12 cellular contexts compared by ENCODE assay signal in the genomic region with DNA sequence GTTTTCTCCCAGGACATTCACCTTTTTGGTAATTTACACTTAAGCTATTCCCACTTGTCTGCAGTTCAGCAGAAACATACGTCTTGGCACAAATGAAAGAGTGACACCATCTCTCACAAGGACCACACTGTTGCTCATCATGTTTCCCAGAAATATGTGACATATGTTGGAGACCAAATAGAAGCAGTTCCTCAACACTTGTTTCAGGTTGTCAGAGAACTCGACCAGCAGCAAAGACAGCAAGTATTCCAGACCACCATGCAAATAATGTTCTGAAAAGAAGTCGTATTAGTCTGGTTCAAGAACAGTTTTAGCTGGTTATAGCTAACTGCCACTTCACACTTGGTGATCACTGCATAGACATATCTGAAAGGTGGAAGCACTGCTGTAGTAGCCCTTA.
DNase-seq lines count a peak whose midpoint lies in the region; ATAC-seq and TF ChIP-seq lines count a peak whose summit lies in the region.
"Had no signal": no experiment of that assay in that cellular context is flagged by ENCODE, and none has a peak within 500 bp of the region (broad histone marks: within the 10 kb centered on the region; RNA-seq: fewer than 3 reads in every experiment).

No MANE protein-coding gene starts in this region.

- TF ChIP-seq EP300 in transverse colon (IDR thresholded peaks at IDR 0.05; ENCODE audit: low read depth) = no peak

- ATAC-seq in HG02870 (IDR thresholded peaks at IDR 0.05; ENCODE audit: unreplicated experiment) (peak; percentile 34), HG03135 (IDR thresholded peaks at IDR 0.05; ENCODE audit: unreplicated experiment) (no peak)

- H3K4me3 Mint-ChIP-seq in activated naive CD8-positive, alpha-beta T cell = no peak overlapping the region
- no peak overlapping the region for H3K4me3 Mint-ChIP-seq in osteocyte (ENCODE audit: unreplicated experiment)

- no peaks in the 10 kb centered on the region for H3K27me3 ChIP-seq in transverse colon

- in situ Hi-C loops in transverse colon (cut with MboI; ENCODE audit: low pct_ligation_motif_present in 1 of 4, low pct_unique_long_range_greater_than_20kb in 1 of 4, low sequenced_read_pairs in 3 of 4) = loop anchor here in 1 of 4 donors (10.0 kb wide), 1 partner anchor 82 kb away; a partner anchor contains a TSS

- H3K4me3 ChIP-seq in transverse colon = no peak overlapping the region
- H3K4me3 ChIP-seq: mucosa of descending colon had no signal

- peaks cover 0 to 44% (median 19%) of the 10 kb centered on the region in 4 donors for H3K4me1 ChIP-seq in transverse colon

- peak overlapping the region; percentile 78 to 86 (median 80) for H3K27ac ChIP-seq in transverse colon
- H3K27ac ChIP-seq: KMS-11 had no signal

- peaks cover 38% of the 10 kb centered on the region for H3K4me1 Mint-ChIP-seq in activated naive CD8-positive, alpha-beta T cell (ENCODE audit: low read depth)
- H3K4me1 Mint-ChIP-seq in osteocyte (ENCODE audit: unreplicated experiment) = peaks cover 11% of the 10 kb centered on the region

- H3K36me3 ChIP-seq in transverse colon = no peaks in the 10 kb centered on the region

- intact Hi-C loops in transverse colon (cut with DNase I; ENCODE audit: low total_unique reads) = no loop called here

- WGBS in transverse colon (ENCODE audit: low coverage in 1 of 2), 2 donors = 66 to 72% methylated on average over 2 to 3 of the region's 3 CpGs

- H3K27ac Mint-ChIP-seq in activated naive CD8-positive, alpha-beta T cell = peak overlapping the region; percentile 84
- H3K27ac Mint-ChIP-seq in osteocyte (ENCODE audit: unreplicated experiment) = no peak overlapping the region

- TF ChIP-seq POLR2A in transverse colon (IDR thresholded peaks at IDR 0.05) = no peak

- no peaks in the 10 kb centered on the region for H3K9me3 ChIP-seq in transverse colon
- H3K9me3 ChIP-seq: mucosa of descending colon had no signal

- DNase-seq in stimulated activated CD4-positive, alpha-beta T cell treated with anti-CD3 and anti-CD28 coated beads, Interleukin-4, amount 100 ng/mL, for 24 hours = peak; percentile 32
- no peak for DNase-seq in stimulated activated CD4-positive, alpha-beta T cell treated with anti-CD3 and anti-CD28 coated beads, Interleukin-2, amount 100 ng/mL, for 24 hours
- DNase-seq in transverse colon (no peak), osteocyte (ENCODE audit: extremely low spot score, unreplicated experiment) (no peak), SIG-M5 treated with dmso at 0.1 percent for 504 hours (lab: John Stamatoyannopoulos, UW; ENCODE audit: unreplicated experiment) (no peak)
- DNase-seq: dermis blood vessel endothelial cell; mucosa of descending colon; stimulated activated CD4-positive, alpha-beta T cell treated with anti-CD3 and anti-CD28 coated beads, Interleukin-4, amount 100 ng/mL, for 1 hour had no signal

- TF ChIP-seq CTCF in transverse colon (IDR thresholded peaks at IDR 0.05) (no peak), osteocyte (IDR thresholded peaks at IDR 0.05) (no peak)

- peaks cover 2% of the 10 kb centered on the region for H3K36me3 Mint-ChIP-seq in activated naive CD8-positive, alpha-beta T cell
- no peaks in the 10 kb centered on the region for H3K36me3 Mint-ChIP-seq in osteocyte (ENCODE audit: unreplicated experiment)

- no peaks in the 10 kb centered on the region for H3K27me3 Mint-ChIP-seq in activated naive CD8-positive, alpha-beta T cell
- H3K27me3 Mint-ChIP-seq in osteocyte (ENCODE audit: unreplicated experiment) = no peaks in the 10 kb centered on the region

- no peaks in the 10 kb centered on the region for H3K9me3 Mint-ChIP-seq in activated naive CD8-positive, alpha-beta T cell (ENCODE audit: low read depth)
- no peaks in the 10 kb centered on the region for H3K9me3 Mint-ChIP-seq in osteocyte (ENCODE audit: unreplicated experiment)
